23 cellular contexts compared by ENCODE assay signal in the genomic region with DNA sequence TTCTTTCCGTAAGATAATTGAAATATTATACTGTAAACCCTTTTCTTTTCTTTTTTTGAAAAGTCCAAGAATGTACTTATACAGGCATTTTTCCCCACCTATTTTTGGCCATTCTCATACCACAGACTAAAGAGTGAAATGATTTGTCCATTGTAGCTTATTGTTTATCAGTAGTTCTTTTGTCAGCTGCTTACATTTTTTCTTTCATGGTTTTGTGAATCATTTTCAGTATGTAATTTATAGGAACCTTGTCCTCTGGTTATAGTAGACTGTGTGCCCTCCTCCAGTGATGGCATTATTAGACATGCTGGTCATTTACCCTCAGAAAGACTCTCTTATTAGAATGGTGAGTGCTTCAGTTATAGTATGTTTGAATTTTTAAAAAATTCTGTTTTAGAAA. TPM values are rescaled to one million over a fixed set of nuclear protein-coding genes. Genes with fewer than 3 reads are reported as not detected.
"Had no signal": no experiment of that assay in that cellular context is flagged by ENCODE, and none has a peak within 500 bp of the region (broad histone marks: within the 10 kb centered on the region; RNA-seq: fewer than 3 reads in every experiment).

No MANE protein-coding gene starts in this region.

- H3K9me3 Mint-ChIP-seq: activated naive CD4-positive, alpha-beta T cell treated with anti-CD3 and anti-CD28 coated beads, Interleukin-2, amount 50 U/mL, for 72 hours; immature natural killer cell; natural killer cell; stimulated activated naive CD8-positive, alpha-beta T cell treated with anti-CD3 and anti-CD28 coated beads, Interleukin-15, amount 100 ng/mL, for 72 hours had no signal

- DNase-seq: activated CD8-positive, alpha-beta memory T cell treated with anti-CD3 and anti-CD28 coated beads, Interleukin-2, amount 50 U/mL, for 48 hours; activated CD8-positive, alpha-beta T cell treated with anti-CD3 and anti-CD28 coated beads, Interleukin-2, amount 10 ng/mL, durations not matched to agents 7 days and 5 days; activated effector memory CD4-positive, alpha-beta T cell treated with Interleukin-2 at 50 U/mL for 16 hours; anterior cingulate cortex; cortex of kidney; effector CD8-positive, alpha-beta T cell; immature natural killer cell; left colon; mucosa of descending colon; natural killer cell; nucleus accumbens; sigmoid colon; stimulated activated CD4-positive, alpha-beta T cell treated with anti-CD3 and anti-CD28 coated beads, Interleukin-4, amount 100 ng/mL, for 1 hour; stimulated activated CD8-positive, alpha-beta memory T cell treated with anti-CD3 and anti-CD28 coated beads, Interleukin-4, amount 100 ng/mL, for 48 hours; stimulated activated naive CD8-positive, alpha-beta T cell treated with anti-CD3 and anti-CD28 coated beads, Interleukin-15, amount 100 ng/mL, for 72 hours; T-helper 9 cell had no signal

- H3K36me3 ChIP-seq: SJSA1 had no signal

- ATAC-seq: activated CD8-positive, alpha-beta T cell treated with anti-CD3 and anti-CD28 coated beads, Interleukin-2, amount 10 ng/mL, durations not matched to agents 7 days and 5 days; activated naive CD4-positive, alpha-beta T cell treated with anti-CD3 and anti-CD28 coated beads, Interleukin-2, amount 50 U/mL, for 72 hours; left colon; mucosa of descending colon; natural killer cell; stimulated activated naive CD8-positive, alpha-beta T cell treated with anti-CD3 and anti-CD28 coated beads, Interleukin-15, amount 100 ng/mL, for 72 hours had no signal

- H3K4me3 ChIP-seq: lung, mucosa of descending colon, sigmoid colon, SJSA1, thoracic aorta had no signal

- H3K4me1 Mint-ChIP-seq: immature natural killer cell; natural killer cell; stimulated activated naive CD8-positive, alpha-beta T cell treated with anti-CD3 and anti-CD28 coated beads, Interleukin-15, amount 100 ng/mL, for 72 hours had no signal

- H3K27me3 ChIP-seq: sigmoid colon, SJSA1 had no signal

- H3K27ac Mint-ChIP-seq: activated CD8-positive, alpha-beta T cell treated with anti-CD3 and anti-CD28 coated beads, Interleukin-2, amount 10 ng/mL, durations not matched to agents 7 days and 5 days; natural killer cell had no signal

- H3K27me3 Mint-ChIP-seq: stimulated activated naive CD8-positive, alpha-beta T cell treated with anti-CD3 and anti-CD28 coated beads, Interleukin-15, amount 100 ng/mL, for 72 hours had no signal

- H3K4me3 Mint-ChIP-seq: activated CD8-positive, alpha-beta T cell treated with anti-CD3 and anti-CD28 coated beads, Interleukin-2, amount 10 ng/mL, durations not matched to agents 7 days and 5 days; immature natural killer cell; natural killer cell; stimulated activated naive CD8-positive, alpha-beta T cell treated with anti-CD3 and anti-CD28 coated beads, Interleukin-15, amount 100 ng/mL, for 72 hours had no signal

- H3K9me3 ChIP-seq: mucosa of descending colon, sigmoid colon, SJSA1, thoracic aorta had no signal

- H3K27ac ChIP-seq: SJSA1, thoracic aorta, VCaP had no signal

RNA-seq across cellular contexts. Expression of a gene that starts 56.7 kb away (rescaled TPM):
- total RNA-seq: activated CD8-positive, alpha-beta T cell treated with anti-CD3 and anti-CD28 coated beads, Interleukin-2, amount 10 ng/mL, durations not matched to agents 7 days and 5 days; activated naive CD4-positive, alpha-beta T cell treated with anti-CD3 and anti-CD28 coated beads, Interleukin-2, amount 50 U/mL, for 72 hours; cardiac septum; left colon; natural killer cell; sigmoid colon; SJSA1; ureter had no signal
- polyA plus RNA-seq: immature natural killer cell, lung had no signal
